22 cellular contexts compared by ENCODE assay signal in genomic region chr1:16119504-16119903, GRCh38. TPM values are rescaled to one million over a fixed set of nuclear protein-coding genes. Genes with fewer than 3 reads are reported as not detected.
DNase-seq lines count a peak whose midpoint lies in the region; ATAC-seq, FAIRE-seq and TF ChIP-seq lines count a peak whose summit lies in the region.
"Had no signal": no experiment of that assay in that cellular context is flagged by ENCODE, and none has a peak within 500 bp of the region (broad histone marks: within the 10 kb centered on the region; RNA-seq: fewer than 3 reads in every experiment).

No MANE protein-coding gene starts in this region.

- BruUV-seq in HepG2 (replicated peaks; lab: Mats Ljungman, UMichigan): no TSS peak

- no peak overlapping the region for H2BK15ac ChIP-seq in mesenchymal stem cell (ENCODE audit: low read depth, poor library complexity, severe bottlenecking)

- peak overlapping the region; percentile 37 for H2AK5ac ChIP-seq in mesenchymal stem cell (ENCODE audit: low read length, severe bottlenecking)

- no peak overlapping the region for H3K23ac ChIP-seq in mesenchymal stem cell (ENCODE audit: low read length in 2 of 2)

- no peak overlapping the region for H4K8ac ChIP-seq in mesenchymal stem cell (ENCODE audit: low read length)

- TF ChIP-seq CTCF in HepG2 (CRISPR knock-in tag; IDR thresholded peaks at IDR 0.05) (0 out of 2 replicates have a peak, but pooled peaks have one; percentile 1), right lobe of liver (IDR thresholded peaks at IDR 0.05) (no peak), RWPE1 (conservative IDR thresholded peaks at IDR 0.05; ENCODE audit: low read depth) (no peak), HFFc6 (IDR thresholded peaks at IDR 0.05) (no peak)

- peak overlapping the region in 1 of 3 experiments; percentile 14; a peak in 1 of 6 replicates for H3K4me3 ChIP-seq in HepG2 (replicated peaks in 1 of 3; ENCODE audit: insufficient read depth in 1 of 3, low read depth in 2 of 3, low read length in 3 of 3)
- no peak overlapping the region for H3K4me3 ChIP-seq in right lobe of liver
- no peak overlapping the region for H3K4me3 ChIP-seq in mesenchymal stem cell (ENCODE audit: insufficient read depth in 1 of 2, low read depth in 1 of 2, low read length in 2 of 2)
- H3K4me3 ChIP-seq: BLaER1, GM12878 had no signal

- peaks cover 2% of the 10 kb centered on the region in 2 experiments; a peak in 2 of 5 replicates for H3K36me3 ChIP-seq in HepG2 (replicated peaks in 1 of 2; ENCODE audit: control insufficient read depth in 1 of 2, insufficient read depth in 2 of 2, low read length in 2 of 2)
- H3K36me3 ChIP-seq in right lobe of liver: peaks cover 0 to 4% (median 1%) of the 10 kb centered on the region in 4 donors
- peaks cover 1 to 26% of the 10 kb centered on the region in 2 experiments for H3K36me3 ChIP-seq in mesenchymal stem cell (ENCODE audit: control insufficient read depth in 1 of 2, insufficient read depth in 2 of 2, low read depth in 1 of 2, low read length in 2 of 2)
- H3K36me3 ChIP-seq: BLaER1 had no signal

- no peak for TF ChIP-seq EP300 in HepG2 (IDR thresholded peaks at IDR 0.05; ENCODE audit: low read depth in 2 of 2, low read length in 2 of 2)
- TF ChIP-seq EP300 in HepG2 (CRISPR knock-in tag; IDR thresholded peaks at IDR 0.05; ENCODE audit: borderline replicate concordance): no peak

- intact Hi-C loops in HepG2 (cut with micrococcal nuclease; ENCODE audit: unreplicated experiment) (no loop called here), right lobe of liver (cut with DNase I) (no loop called here)

- FAIRE-seq in HepG2 (lab: Jason Lieb, UNC): no peak
- FAIRE-seq: GM12878, RCC 7860 had no signal

- H3K9me3 ChIP-seq in HepG2 (ENCODE audit: low read length) (no peaks in the 10 kb centered on the region), right lobe of liver (no peaks in the 10 kb centered on the region), mesenchymal stem cell (ENCODE audit: control insufficient read depth, low read length) (no peaks in the 10 kb centered on the region)
- H3K9me3 ChIP-seq: BLaER1 had no signal

- peak overlapping the region in 1 of 2 experiments; percentile 53 for H3K14ac ChIP-seq in mesenchymal stem cell (ENCODE audit: low read length in 2 of 2)

- no peak overlapping the region for H3K4me3 Mint-ChIP-seq in HFFc6
- H3K4me3 Mint-ChIP-seq: CD8-positive, alpha-beta T cell had no signal

- H3K27me3 ChIP-seq in HepG2 (ENCODE audit: control insufficient read depth in 1 of 2, insufficient read depth in 2 of 2, low read length in 2 of 2) (peaks cover 0 to 3% of the 10 kb centered on the region in 2 experiments; a peak in 1 of 5 replicates), right lobe of liver (no peaks in the 10 kb centered on the region), mesenchymal stem cell (ENCODE audit: control insufficient read depth in 1 of 2, insufficient read depth in 1 of 2, low read length in 2 of 2) (peaks cover 0 to 59% of the 10 kb centered on the region in 2 experiments)

- in situ Hi-C loops in HepG2 (cut with HindIII; ENCODE audit: extremely low pct_ligation_motif_present, low pct_unique_long_range_greater_than_20kb): loop anchor here (5.0 kb wide), 1 partner anchor 37 kb away; no protein-coding TSS in a partner anchor

- H2BK5ac ChIP-seq in mesenchymal stem cell (ENCODE audit: low read depth, low read length, poor library complexity, severe bottlenecking): no peak overlapping the region

- no peak overlapping the region for H3K27ac Mint-ChIP-seq in HFFc6
- H3K27ac Mint-ChIP-seq: CD8-positive, alpha-beta T cell had no signal

- H3K36me3 Mint-ChIP-seq in HFFc6 (ENCODE audit: low read depth): peaks cover 14% of the 10 kb centered on the region
- H3K36me3 Mint-ChIP-seq: CD8-positive, alpha-beta T cell had no signal

- peaks cover 2% of the 10 kb centered on the region for H3K79me1 ChIP-seq in mesenchymal stem cell (replicated peaks; ENCODE audit: low read length, poor library complexity, severe bottlenecking)

- H3K4me2 ChIP-seq in HepG2 (ENCODE audit: low read depth, low read length): peak overlapping the region; percentile 51
- H3K4me2 ChIP-seq in mesenchymal stem cell (ENCODE audit: low read length, poor library complexity, severe bottlenecking): no peak overlapping the region
- H3K4me2 ChIP-seq: BLaER1 had no signal

- 33% methylated on average over 3 of the region's 6 CpGs for WGBS in HepG2 (ENCODE audit: low lambda C conversion rate)
- WGBS in right lobe of liver (ENCODE audit: insufficient coverage, low coverage, low lambda C conversion rate, missing lambda C conversion rate): 93% methylated on average over 2 of the region's 6 CpGs
- 96% methylated on average over 5 of the region's 6 CpGs for WGBS in mesenchymal stem cell

- peaks cover 14% of the 10 kb centered on the region; the same call in 1 of the 2 replicates for H4K20me1 ChIP-seq in HepG2 (ENCODE audit: insufficient read depth, low read length)

- H3K27ac ChIP-seq in HepG2 (ENCODE audit: extremely low read length, insufficient read depth, low read length) (no peak overlapping the region), right lobe of liver (no peak overlapping the region), RWPE1 (peak overlapping the region; percentile 37), mesenchymal stem cell (ENCODE audit: low read length, poor library complexity, severe bottlenecking) (no peak overlapping the region)
- H3K27ac ChIP-seq: BLaER1, HL-60 had no signal

- no peak overlapping the region for H2BK120ac ChIP-seq in mesenchymal stem cell (ENCODE audit: low read depth, low read length)

- CTCF ChIA-PET in HepG2 (lab: Yijun Ruan, JAX; ENCODE audit: low intra/inter-chr PET ratio, low total read pairs): no interaction called here
- CTCF ChIA-PET in RWPE1 (lab: Yijun Ruan, JAX): interaction anchor here (0.7 to 2.4 kb wide), 3 partner anchors 9 to 37 kb away, joined by 3 to 11 read pairs (median 4); no protein-coding TSS in a partner anchor

- no peak overlapping the region for H3K9ac ChIP-seq in HepG2 (ENCODE audit: insufficient read depth, low read depth, low read length)
- H3K9ac ChIP-seq in mesenchymal stem cell (ENCODE audit: low read length): no peak overlapping the region
- H3K9ac ChIP-seq: BLaER1 had no signal

- TF ChIP-seq RAD21 in HepG2 (CRISPR knock-in tag; IDR thresholded peaks at IDR 0.05): no peak

- POLR2A ChIA-PET in HepG2 (lab: Yijun Ruan, JAX): interaction anchor here (0.8 kb wide), 1 partner anchor 35 kb away, joined by 4 read pairs; no protein-coding TSS in a partner anchor
- POLR2A ChIA-PET in RWPE1 (lab: Yijun Ruan, JAX; ENCODE audit: low non-redundant PET): no interaction called here

- H3K9me3 Mint-ChIP-seq in HFFc6: no peaks in the 10 kb centered on the region
- H3K9me3 Mint-ChIP-seq: CD8-positive, alpha-beta T cell had no signal

- H3K27me3 Mint-ChIP-seq in HFFc6 (ENCODE audit: insufficient read depth): peaks cover 20% of the 10 kb centered on the region

- no peaks in the 10 kb centered on the region for H3K79me2 ChIP-seq in HepG2 (ENCODE audit: insufficient read depth, low read length)

- DNase-seq in HepG2 (ENCODE audit: low spot score) (no peak), right lobe of liver (no peak), RWPE1 (ENCODE audit: low spot score) (no peak), mesenchymal stem cell (no peak), HFFc6 (no peak), iPS-NIHi7 (ENCODE audit: extremely low spot score) (no peak), NCI-H345 (lab: John Stamatoyannopoulos, UW) (no peak)
- no peak for DNase-seq in activated CD4-positive, alpha-beta T cell treated with anti-CD3 and anti-CD28 coated beads, Interleukin-2, amount 50 U/mL, for 48 hours
- DNase-seq: Calu3; CD8-positive, alpha-beta T cell; Kasumi-1; MM.1S; NCI-H1092; NCI-H146; NCI-H2081; NCI-H2171 treated with DMSO at 0.1 percent for 48 hours; NCI-H446 treated with DMSO at 0.1 percent for 48 hours; SHP77 treated with DMSO at 0.1 percent for 48 hours had no signal

- H2AFZ ChIP-seq in HepG2 (ENCODE audit: low read length) (no peak overlapping the region), mesenchymal stem cell (ENCODE audit: low read depth, low read length) (no peak overlapping the region)

- H3K4me1 Mint-ChIP-seq in HFFc6 (ENCODE audit: low read depth): peaks cover 55% of the 10 kb centered on the region

- ATAC-seq in HepG2 (peak; percentile 18), right lobe of liver (no peak)
- ATAC-seq: CD8-positive, alpha-beta T cell; GM12878 had no signal

- H4K91ac ChIP-seq in mesenchymal stem cell (ENCODE audit: low read length): no peak overlapping the region

- no peak overlapping the region for H2BK12ac ChIP-seq in mesenchymal stem cell (ENCODE audit: low read length in 2 of 2)

- H3K4me1 ChIP-seq in HepG2 (ENCODE audit: insufficient read depth, low read length) (peaks cover 89% of the 10 kb centered on the region), right lobe of liver (peaks cover 0 to 27% (median 3%) of the 10 kb centered on the region in 4 donors), mesenchymal stem cell (ENCODE audit: control insufficient read depth, insufficient read depth, low read depth, low read length) (peaks cover 63% of the 10 kb centered on the region)

- TF ChIP-seq POLR2A in HepG2 (IDR thresholded peaks at IDR 0.05; ENCODE audit: insufficient read depth in 1 of 2, low read depth in 2 of 2, low read length in 2 of 2) (no peak), right lobe of liver (IDR thresholded peaks at IDR 0.05) (no peak)

- H3K18ac ChIP-seq in mesenchymal stem cell (ENCODE audit: low read depth in 1 of 2, low read length in 2 of 2): no peak overlapping the region

- no peak overlapping the region for H3K4ac ChIP-seq in mesenchymal stem cell (ENCODE audit: low read depth in 1 of 2, low read length in 2 of 2)

RNA-seq across cellular contexts. Expression of gene EPHA2, which starts 36.4 kb away (rescaled TPM):
- total RNA-seq in HepG2 (2016; rRNA removed; fragmentation: Illumina TruSeq; extraction: Trizol) (15.5 and 33.6 TPM in 2 replicates), right lobe of liver (10 to 100 TPM in 4 of 6 experiments, 1 to 10 TPM in 2; 6.0 to 14.7 (median 10.8) TPM)
- 6.7 and 7.8 TPM in 2 replicates for total RNA-seq in HepG2 (2016; cell fraction: cytosol; rRNA removed; fragmentation: Illumina TruSeq; extraction: Trizol; ENCODE audit: low read depth)
- total RNA-seq in HepG2 (2016; cell fraction: insoluble cytoplasmic fraction; rRNA removed; fragmentation: Illumina TruSeq; extraction: Trizol): 10.8 and 35.8 TPM in 2 replicates
- total RNA-seq in HepG2 (2016; cell fraction: membrane; rRNA removed; fragmentation: Illumina TruSeq; extraction: Trizol): 14.9 and 16.9 TPM in 2 replicates
- 41.9 and 47.9 TPM in 2 replicates for total RNA-seq in HepG2 (2016; cell fraction: nucleus; rRNA removed; fragmentation: Illumina TruSeq; extraction: Trizol)
- 53.6 and 62.5 TPM in 2 replicates for polyA plus RNA-seq in HepG2 (2011; rRNA removed)
- polyA plus RNA-seq in HepG2 (2011; cell fraction: cytosol; rRNA removed): 39.1 and 62.9 TPM in 2 replicates
- 163 and 212 TPM in 2 replicates for polyA plus RNA-seq in HepG2 (2011; cell fraction: nucleus; rRNA removed)
- polyA plus RNA-seq in HepG2 (2012): 25.4 and 56.3 TPM in 2 replicates
- 2.1 and 2.2 TPM in 2 replicates for polyA plus RNA-seq in HepG2 (2016; cell fraction: cytosol; fragmentation: Illumina TruSeq; extraction: Trizol; ENCODE audit: low read depth)
- 11.5 and 14.9 TPM in 2 replicates for polyA plus RNA-seq in HepG2 (2016; cell fraction: insoluble cytoplasmic fraction; fragmentation: Illumina TruSeq; extraction: Trizol; ENCODE audit: low read depth)
- polyA plus RNA-seq in HepG2 (2016; cell fraction: membrane; fragmentation: Illumina TruSeq; extraction: Trizol; ENCODE audit: low read depth): 5.7 and 6.8 TPM in 2 replicates
- polyA plus RNA-seq in HepG2 (2016; cell fraction: nucleus; fragmentation: Illumina TruSeq; extraction: Trizol; ENCODE audit: insufficient read depth, low read depth): 84.4 and 87.2 TPM in 2 replicates
- polyA minus RNA-seq in HepG2 (2011; rRNA and poly(A)+ RNA removed; ENCODE audit: low replicate concordance): 69.9 and 218 TPM in 2 replicates
- polyA minus RNA-seq in HepG2 (2011; cell fraction: cytosol; rRNA and poly(A)+ RNA removed): 72.7 and 86.9 TPM in 2 replicates
- 65.6 and 79.3 TPM in 2 replicates for polyA minus RNA-seq in HepG2 (2011; cell fraction: nucleus; rRNA and poly(A)+ RNA removed)
- polyA plus RNA-seq in mesenchymal stem cell (2013, experiment 1 of 2): 31.9 TPM
- polyA plus RNA-seq in mesenchymal stem cell (2013, experiment 2 of 2): 31.0 TPM
- 100 to 1,000 TPM in 1 of 6 experiments, 10 to 100 TPM in 5; 77.3 to 106 (median 81.2) TPM for total RNA-seq in HFFc6 (2021; fragmentation: NEBNext Ultra II Directional; extraction: Animal tissue kit (Norgen Biotek cat#: 25700))
- total RNA-seq: CD8-positive, alpha-beta T cell had no signal

RNA-seq across cellular contexts. Expression of gene FAM131C, which starts 46.1 kb away (rescaled TPM):
- total RNA-seq in HepG2 (2016; rRNA removed; fragmentation: Illumina TruSeq; extraction: Trizol) (not detected in 2 replicates), right lobe of liver (under 1 TPM in 2 of 6 experiments, not detected in 4; 0.19 to 1.00 TPM)
- total RNA-seq in HepG2 (2016; cell fraction: cytosol; rRNA removed; fragmentation: Illumina TruSeq; extraction: Trizol; ENCODE audit: low read depth): not detected in 2 replicates
- not detected in 2 replicates for total RNA-seq in HepG2 (2016; cell fraction: insoluble cytoplasmic fraction; rRNA removed; fragmentation: Illumina TruSeq; extraction: Trizol)
- total RNA-seq in HepG2 (2016; cell fraction: membrane; rRNA removed; fragmentation: Illumina TruSeq; extraction: Trizol): not detected in 2 replicates
- not detected in 2 replicates for total RNA-seq in HepG2 (2016; cell fraction: nucleus; rRNA removed; fragmentation: Illumina TruSeq; extraction: Trizol)
- polyA plus RNA-seq in HepG2 (2011; rRNA removed): 0.07 and 0.10 TPM in 2 replicates
- polyA plus RNA-seq in HepG2 (2011; cell fraction: cytosol; rRNA removed): 0.06 and 0.11 TPM in 2 replicates
- 0.10 and 0.17 TPM in 2 replicates for polyA plus RNA-seq in HepG2 (2011; cell fraction: nucleus; rRNA removed)
- polyA plus RNA-seq in HepG2 (2012): 0.13 and 0.69 TPM in 2 replicates
- not detected in 2 replicates for polyA plus RNA-seq in HepG2 (2016; cell fraction: cytosol; fragmentation: Illumina TruSeq; extraction: Trizol; ENCODE audit: low read depth)
- polyA plus RNA-seq in HepG2 (2016; cell fraction: insoluble cytoplasmic fraction; fragmentation: Illumina TruSeq; extraction: Trizol; ENCODE audit: low read depth): not detected in 2 replicates
- 0.09 TPM in 1 of 2 replicates, not detected in the other for polyA plus RNA-seq in HepG2 (2016; cell fraction: membrane; fragmentation: Illumina TruSeq; extraction: Trizol; ENCODE audit: low read depth)
- not detected in 2 replicates for polyA plus RNA-seq in HepG2 (2016; cell fraction: nucleus; fragmentation: Illumina TruSeq; extraction: Trizol; ENCODE audit: insufficient read depth, low read depth)
- polyA minus RNA-seq in HepG2 (2011; rRNA and poly(A)+ RNA removed; ENCODE audit: low replicate concordance): 0.22 and 1.1 TPM in 2 replicates
- not detected in 2 replicates for polyA minus RNA-seq in HepG2 (2011; cell fraction: cytosol; rRNA and poly(A)+ RNA removed)
- polyA minus RNA-seq in HepG2 (2011; cell fraction: nucleus; rRNA and poly(A)+ RNA removed): not detected in 2 replicates
- 0.37 TPM for polyA plus RNA-seq in mesenchymal stem cell (2013, experiment 1 of 2)
- polyA plus RNA-seq in mesenchymal stem cell (2013, experiment 2 of 2): 0.44 TPM
- 1 to 10 TPM in 1 of 6 experiments, under 1 TPM in 5; 0.26 to 1.3 (median 0.74) TPM for total RNA-seq in HFFc6 (2021; fragmentation: NEBNext Ultra II Directional; extraction: Animal tissue kit (Norgen Biotek cat#: 25700))
- total RNA-seq: CD8-positive, alpha-beta T cell; GM12878 had no signal
